ENCODE assay signal across 13 cellular contexts in genomic region chr13:95714142-95714832, GRCh38. TPM values are rescaled to one million over a fixed set of nuclear protein-coding genes. Genes with fewer than 3 reads are reported as not detected.
DNase-seq lines count a peak whose midpoint lies in the region; ATAC-seq, FAIRE-seq and TF ChIP-seq lines count a peak whose summit lies in the region.
"Had no signal": no experiment of that assay in that cellular context is flagged by ENCODE, and none has a peak within 500 bp of the region (broad histone marks: within the 10 kb centered on the region; RNA-seq: fewer than 3 reads in every experiment).

No MANE protein-coding gene starts in this region.

- H3K9me3 Mint-ChIP-seq in chondrocyte (ENCODE audit: low read depth): peaks cover 8% of the 10 kb centered on the region
- H3K9me3 Mint-ChIP-seq: immature natural killer cell; natural killer cell treated with Interleukin-12 subunit alpha and Interleukin-12 subunit beta and Interleukin-15 and Interleukin-18, amount 100 ng/mL, for 72 hours had no signal

- ATAC-seq in GM18861 (IDR thresholded peaks at IDR 0.05; ENCODE audit: unreplicated experiment) (no peak), HG02973 (IDR thresholded peaks at IDR 0.05; ENCODE audit: unreplicated experiment) (no peak)
- ATAC-seq: natural killer cell treated with Interleukin-12 subunit alpha and Interleukin-12 subunit beta and Interleukin-15 and Interleukin-18, amount 100 ng/mL, for 72 hours had no signal

- no peaks in the 10 kb centered on the region for H3K27me3 ChIP-seq in skeletal muscle satellite cell (ENCODE audit: control insufficient read depth, insufficient read depth, low read length)

- H3K4me3 ChIP-seq in skeletal muscle satellite cell (ENCODE audit: low read length): no peak overlapping the region

- H3K27ac Mint-ChIP-seq in chondrocyte (ENCODE audit: unreplicated experiment): no peak overlapping the region
- H3K27ac Mint-ChIP-seq: immature natural killer cell; natural killer cell treated with Interleukin-12 subunit alpha and Interleukin-12 subunit beta and Interleukin-15 and Interleukin-18, amount 100 ng/mL, for 72 hours had no signal

- H3K36me3 Mint-ChIP-seq in chondrocyte (ENCODE audit: low read depth): peaks cover 20% of the 10 kb centered on the region

- peak overlapping the region; percentile 19 for H3K4me2 ChIP-seq in skeletal muscle satellite cell (ENCODE audit: low read length)

- H3K4me1 Mint-ChIP-seq in chondrocyte (ENCODE audit: low read depth): no peaks in the 10 kb centered on the region

- peak; percentile 83 for FAIRE-seq in RCC 7860 (lab: Jason Lieb, UNC)
- FAIRE-seq: endometrium had no signal

- DNase-seq in GM04504 (ENCODE audit: low read depth) (peak; percentile 69), RCC 7860 (ENCODE audit: low spot score) (peak; percentile 51), fibroblast of peridontal ligament (ENCODE audit: extremely low read depth) (peak; percentile 79), NCI-H2196 (lab: John Stamatoyannopoulos, UW; ENCODE audit: unreplicated experiment) (no peak), chondrocyte (ENCODE audit: low spot score) (no peak)
- DNase-seq: immature natural killer cell; NCI-H1930; stimulated activated CD4-positive, alpha-beta T cell treated with anti-CD3 and anti-CD28 coated beads, Interleukin-12 subunit alpha, Interleukin-12 subunit beta, amount 100 ng/mL, for 4 hours had no signal

- H3K27me3 Mint-ChIP-seq in chondrocyte (ENCODE audit: low read depth): no peaks in the 10 kb centered on the region
- H3K27me3 Mint-ChIP-seq: natural killer cell treated with Interleukin-12 subunit alpha and Interleukin-12 subunit beta and Interleukin-15 and Interleukin-18, amount 100 ng/mL, for 72 hours had no signal

- H3K9ac ChIP-seq in skeletal muscle satellite cell (ENCODE audit: low read depth, low read length): no peak overlapping the region

- H3K36me3 ChIP-seq in skeletal muscle satellite cell (ENCODE audit: insufficient read depth, low read length): peaks cover 15% of the 10 kb centered on the region

- H3K4me3 Mint-ChIP-seq in chondrocyte (ENCODE audit: unreplicated experiment): no peak overlapping the region
- H3K4me3 Mint-ChIP-seq: immature natural killer cell; natural killer cell treated with Interleukin-12 subunit alpha and Interleukin-12 subunit beta and Interleukin-15 and Interleukin-18, amount 100 ng/mL, for 72 hours had no signal

- H3K9me3 ChIP-seq in skeletal muscle satellite cell (replicated peaks; ENCODE audit: low read length): no peaks in the 10 kb centered on the region

- H3K4me1 ChIP-seq in skeletal muscle satellite cell (ENCODE audit: control insufficient read depth, insufficient read depth, low read length): peaks cover 28% of the 10 kb centered on the region

- TF ChIP-seq CTCF in chondrocyte (IDR thresholded peaks at IDR 0.05): no peak

RNA-seq across cellular contexts. Expression of gene DNAJC3, which starts 37.3 kb away (rescaled TPM):
- total RNA-seq in skeletal muscle satellite cell (2012; rRNA removed): 50.5 and 51.0 TPM in 2 replicates
- 53.9 to 73.5 TPM (median 55.1 TPM) in 3 replicates for total RNA-seq in chondrocyte

Comparison
In these comparisons a context has a peak if more than half of its experiments do, and no peak if none do; other contexts are left out.
1. DNase-seq: peak in GM04504 (single experiment), RCC 7860 (single experiment) and fibroblast of peridontal ligament (single experiment); none in NCI-H2196 (single experiment) and chondrocyte (single experiment).